ENCODE assay signal across 9 cellular contexts in genomic region chr16:84294196-84295142, GRCh38. TPM values are rescaled to one million over a fixed set of nuclear protein-coding genes. Genes with fewer than 3 reads are reported as not detected.
DNase-seq lines count a peak whose midpoint lies in the region; ATAC-seq and TF ChIP-seq lines count a peak whose summit lies in the region.
"Had no signal": no experiment of that assay in that cellular context is flagged by ENCODE, and none has a peak within 500 bp of the region (broad histone marks: within the 10 kb centered on the region; RNA-seq: fewer than 3 reads in every experiment).

Gene WFDC1 (plus strand): TSS chr16:84294878. CDS start chr16:84294972, 94 bp downstream.

- H3K36me3 ChIP-seq in BLaER1 treated with 17β-estradiol and CSF1 and Interleukin-3, amounts not matched to agents 10 nM and 100 nM, result no peaks in the 10 kb centered on the region
- no peaks in the 10 kb centered on the region for H3K36me3 ChIP-seq in SK-N-SH (replicated peaks in 1 of 2; ENCODE audit: control insufficient read depth in 1 of 2, insufficient read depth in 2 of 2, low read length in 1 of 2)
- H3K36me3 ChIP-seq in heart left ventricle, result no peaks in the 10 kb centered on the region
- no peaks in the 10 kb centered on the region for H3K36me3 ChIP-seq in brain microvascular endothelial cell (replicated peaks)
- no peaks in the 10 kb centered on the region for H3K36me3 ChIP-seq in CD4-positive, alpha-beta memory T cell (ENCODE audit: insufficient read depth, low read length)

- no peaks in the 10 kb centered on the region for H3F3A ChIP-seq in SK-N-SH (replicated peaks; ENCODE audit: insufficient read depth)

- no peaks in the 10 kb centered on the region for H3K9me2 ChIP-seq in SK-N-SH

- intact Hi-C loops in heart left ventricle (cut with DNase I), result no loop called here
- intact Hi-C loops in CD4-positive, alpha-beta memory T cell (cut with micrococcal nuclease), result no loop called here

- CTCF ChIA-PET in SK-N-SH (lab: Yijun Ruan, JAX), result interaction anchor here (0.7 to 3.3 kb wide), 6 partner anchors 9 to 210 kb away, joined by 3 to 13 read pairs (median 4); no protein-coding TSS in a partner anchor
- CTCF ChIA-PET in CD4-positive, alpha-beta memory T cell (lab: Charles Lee; ENCODE audit: partially characterized antibody), result no interaction called here

- no peaks in the 10 kb centered on the region for H3K36me3 Mint-ChIP-seq in CD4-positive, alpha-beta memory T cell

- POLR2A ChIA-PET in SK-N-SH (lab: Yijun Ruan, JAX), result no interaction called here
- POLR2A ChIA-PET in CD4-positive, alpha-beta memory T cell (lab: Charles Lee; ENCODE audit: partially characterized antibody), result no interaction called here

- peak; percentile 32 to 78 (median 75) for ATAC-seq in heart left ventricle
- ATAC-seq in GM18520 (IDR thresholded peaks at IDR 0.05; ENCODE audit: unreplicated experiment), result no peak

- 36% methylated on average over 23 of the region's 39 CpGs for WGBS in SK-N-SH (ENCODE audit: low lambda C conversion rate)
- 14 to 26% (median 21%) methylated on average over 22 to 39 of the region's 39 CpGs for WGBS in heart left ventricle, 4 donors

- H3K9ac ChIP-seq in BLaER1 treated with 17β-estradiol and CSF1 and Interleukin-3, amounts not matched to agents 10 nM and 100 nM, result peak within 1 kb of the TSS in 5 of 11 experiments; percentile 11 to 58 (median 14); a peak in 7 of 22 replicates
- no peak within 1 kb of the TSS for H3K9ac ChIP-seq in SK-N-SH

- no peak for TF ChIP-seq RAD21 in SK-N-SH (IDR thresholded peaks at IDR 0.05; ENCODE audit: low read length)

- H3K4me1 Mint-ChIP-seq in CD4-positive, alpha-beta memory T cell, result peaks cover 0 to 11% (median 5%) of the 10 kb centered on the region in 4 donors

- no peaks in the 10 kb centered on the region for H4K20me1 ChIP-seq in BLaER1 treated with 17β-estradiol and CSF1 and Interleukin-3, amounts not matched to agents 10 nM and 100 nM
- no peaks in the 10 kb centered on the region for H4K20me1 ChIP-seq in SK-N-SH (ENCODE audit: insufficient read depth)

- H3K4me1 ChIP-seq in BLaER1 treated with 17β-estradiol and CSF1 and Interleukin-3, amounts not matched to agents 10 nM and 100 nM, result peaks cover 28 to 38% (median 34%) of the 10 kb centered on the region in 10 experiments
- H3K4me1 ChIP-seq in SK-N-SH (ENCODE audit: control insufficient read depth in 1 of 2, insufficient read depth in 2 of 2, low read depth in 1 of 2, low read length in 1 of 2), result peaks cover 6 to 12% of the 10 kb centered on the region in 2 experiments; a peak in 2 of 4 replicates
- H3K4me1 ChIP-seq in heart left ventricle, result peaks cover 0 to 20% (median 12%) of the 10 kb centered on the region in 12 donors
- no peaks in the 10 kb centered on the region for H3K4me1 ChIP-seq in CD4-positive, alpha-beta memory T cell (ENCODE audit: insufficient read depth, low read length)

- no peaks in the 10 kb centered on the region for H3K9me3 ChIP-seq in BLaER1 treated with 17β-estradiol and CSF1 and Interleukin-3, amounts not matched to agents 10 nM and 100 nM (replicated peaks in 1 of 11)
- H3K9me3 ChIP-seq in SK-N-SH (no peaks in the 10 kb centered on the region), heart left ventricle (no peaks in the 10 kb centered on the region)
- H3K9me3 ChIP-seq in CD4-positive, alpha-beta memory T cell (ENCODE audit: control insufficient read depth in 1 of 2, low read length in 2 of 2), result no peaks in the 10 kb centered on the region

- no peaks in the 10 kb centered on the region for H3K79me2 ChIP-seq in SK-N-SH (ENCODE audit: insufficient read depth)

- no peaks in the 10 kb centered on the region for H3K9me3 Mint-ChIP-seq in CD4-positive, alpha-beta memory T cell

- peaks cover 0 to 23% (median 13%) of the 10 kb centered on the region in 11 experiments; a peak in 17 of 22 replicates for H3K27me3 ChIP-seq in BLaER1 treated with 17β-estradiol and CSF1 and Interleukin-3, amounts not matched to agents 10 nM and 100 nM
- H3K27me3 ChIP-seq in SK-N-SH (ENCODE audit: insufficient read depth), result peaks cover 6% of the 10 kb centered on the region
- H3K27me3 ChIP-seq in heart left ventricle, result peaks cover 0 to 20% (median 2%) of the 10 kb centered on the region in 9 donors
- H3K27me3 ChIP-seq in brain microvascular endothelial cell (replicated peaks), result peaks cover 32% of the 10 kb centered on the region
- no peaks in the 10 kb centered on the region for H3K27me3 ChIP-seq in CD4-positive, alpha-beta memory T cell (ENCODE audit: insufficient read depth, low read length)

- H3K27me3 Mint-ChIP-seq in CD4-positive, alpha-beta memory T cell, result peaks cover 46 to 53% of the 10 kb centered on the region in 2 donors

- DNase-seq in SK-N-SH (peak; percentile 68), heart left ventricle (peak in 2 of 5 donors; percentile 50 to 71), pons (ENCODE audit: low spot score) (peak; percentile 26), brain microvascular endothelial cell (no peak)
- no peak for DNase-seq in activated effector memory CD4-positive, alpha-beta T cell treated with Interleukin-2 at 50 U/mL for 16 hours
- no peak for DNase-seq in CD4-positive, alpha-beta memory T cell

- no peak for TF ChIP-seq EP300 in SK-N-SH (IDR thresholded peaks at IDR 0.05; ENCODE audit: borderline replicate concordance in 1 of 2, low read depth in 1 of 2, low read length in 1 of 2)

- H3K4me2 ChIP-seq in BLaER1 treated with 17β-estradiol and CSF1 and Interleukin-3, amounts not matched to agents 10 nM and 100 nM, result peak within 1 kb of the TSS; percentile 80 to 96 (median 89)
- H3K4me2 ChIP-seq in SK-N-SH, result peak within 1 kb of the TSS; percentile 61

- no peak for TF ChIP-seq CTCF in SK-N-SH (IDR thresholded peaks at IDR 0.05)
- TF ChIP-seq CTCF in heart left ventricle (IDR thresholded peaks at IDR 0.05), result no peak
- no peak for TF ChIP-seq CTCF in brain microvascular endothelial cell (IDR thresholded peaks at IDR 0.05; ENCODE audit: low read depth, low read length, missing control alignments)

- H3K27ac Mint-ChIP-seq in CD4-positive, alpha-beta memory T cell, result peak within 1 kb of the TSS in 1 of 7 donors; percentile 4

- H2AFZ ChIP-seq in SK-N-SH (ENCODE audit: low read depth), result no peak within 1 kb of the TSS

- in situ Hi-C loops in brain microvascular endothelial cell (cut with HindIII; ENCODE audit: low pct_ligation_motif_present, low sequenced_read_pairs), result no loop called here

- peak within 1 kb of the TSS in 2 of 8 donors; percentile 25 to 54 for H3K4me3 Mint-ChIP-seq in CD4-positive, alpha-beta memory T cell

- TF ChIP-seq POLR2A in heart left ventricle (IDR thresholded peaks at IDR 0.05), result no peak

- peak within 1 kb of the TSS in 7 of 10 experiments; percentile 10 to 45 (median 22); a peak in 8 of 20 replicates for H3K4me3 ChIP-seq in BLaER1 treated with 17β-estradiol and CSF1 and Interleukin-3, amounts not matched to agents 10 nM and 100 nM
- H3K4me3 ChIP-seq in SK-N-SH (ENCODE audit: low read depth in 2 of 2, low read length in 1 of 2) (peak within 1 kb of the TSS; percentile 8 to 32; a peak in 1 of 4 replicates), heart left ventricle (peak within 1 kb of the TSS in 11 of 12 donors; percentile 14 to 50 (median 34)), brain microvascular endothelial cell (ENCODE audit: low read depth, low read length) (no peak within 1 kb of the TSS)
- no peak within 1 kb of the TSS for H3K4me3 ChIP-seq in CD4-positive, alpha-beta memory T cell (ENCODE audit: low read length in 2 of 2)

- H3K27ac ChIP-seq in BLaER1 treated with 17β-estradiol and CSF1 and Interleukin-3, amounts not matched to agents 10 nM and 100 nM, result no peak within 1 kb of the TSS
- H3K27ac ChIP-seq in SK-N-SH (ENCODE audit: low read depth in 2 of 2, low read length in 1 of 2), result no peak within 1 kb of the TSS
- H3K27ac ChIP-seq in heart left ventricle, result peak within 1 kb of the TSS in 3 of 12 donors; percentile 30 to 85 (median 40)
- no peak within 1 kb of the TSS for H3K27ac ChIP-seq in brain microvascular endothelial cell
- no peak within 1 kb of the TSS for H3K27ac ChIP-seq in CD4-positive, alpha-beta memory T cell (ENCODE audit: low read depth, low read length)

TF ChIP-seq in SK-N-SH, 30 proteins besides CTCF, POLR2A, EP300 and RAD21:
- TF ChIP-seq USF1 (IDR thresholded peaks at IDR 0.05; ENCODE audit: borderline replicate concordance, low read depth) (no peak), SMC3 (IDR thresholded peaks at IDR 0.05; ENCODE audit: low read depth, low read length) (no peak), RXRA (IDR thresholded peaks at IDR 0.05; ENCODE audit: borderline replicate concordance, low read depth) (no peak), EZH2phosphoT487 (IDR thresholded peaks at IDR 0.05; ENCODE audit: borderline replicate concordance, low read depth) (no peak), ZBTB33 (IDR thresholded peaks at IDR 0.05; ENCODE audit: borderline replicate concordance, low read depth) (no peak), JUND (IDR thresholded peaks at IDR 0.05) (no peak), NRF1 (IDR thresholded peaks at IDR 0.05; ENCODE audit: low read depth, low read length) (no peak), GABPA (IDR thresholded peaks at IDR 0.05; ENCODE audit: low read depth) (no peak)

RNA-seq across cellular contexts. Expression of gene WFDC1, which starts in this region (rescaled TPM):
- polyA plus RNA-seq in SK-N-SH (2012; rRNA removed), result 0.03 and 0.23 TPM in 2 replicates
- polyA plus RNA-seq in SK-N-SH (2012; cell fraction: cytosol; rRNA removed), result 0.05 and 0.08 TPM in 2 replicates
- 0.02 TPM in 1 of 2 replicates, not detected in the other for polyA plus RNA-seq in SK-N-SH (2012; cell fraction: nucleus; rRNA removed)
- 1 to 10 TPM in 6 of 9 donors, under 1 TPM in 3; 0.50 to 5.4 (median 1.6) TPM for total RNA-seq in heart left ventricle
- 1 to 10 TPM; 1.2 to 2.1 TPM for polyA plus RNA-seq in heart left ventricle
- not detected for total RNA-seq in CD4-positive, alpha-beta memory T cell
- polyA plus RNA-seq in CD4-positive, alpha-beta memory T cell, result not detected
- total RNA-seq: T-helper 1 cell treated with Interleukin-12 subunit alpha and Interleukin-12 subunit beta and Interleukin-4 antibody, amounts not matched to agents 30 ng/mL and 1 ng/mL, for 36 hours had no signal

Comparison
In these comparisons a context has a peak if more than half of its experiments do, and no peak if none do; other contexts are left out.
1. Peak in DNase-seq, H3K4me3 ChIP-seq and H3K4me2 ChIP-seq in SK-N-SH; RNA of the gene not detected or under 1 TPM.
2. H3K4me3 ChIP-seq: peak in BLaER1 treated with 17β-estradiol and CSF1 and Interleukin-3, amounts not matched to agents 10 nM and 100 nM (7 of 10) and heart left ventricle (11 of 12); none in brain microvascular endothelial cell (single experiment) and CD4-positive, alpha-beta memory T cell (0 of 2).